In the genomic region with DNA sequence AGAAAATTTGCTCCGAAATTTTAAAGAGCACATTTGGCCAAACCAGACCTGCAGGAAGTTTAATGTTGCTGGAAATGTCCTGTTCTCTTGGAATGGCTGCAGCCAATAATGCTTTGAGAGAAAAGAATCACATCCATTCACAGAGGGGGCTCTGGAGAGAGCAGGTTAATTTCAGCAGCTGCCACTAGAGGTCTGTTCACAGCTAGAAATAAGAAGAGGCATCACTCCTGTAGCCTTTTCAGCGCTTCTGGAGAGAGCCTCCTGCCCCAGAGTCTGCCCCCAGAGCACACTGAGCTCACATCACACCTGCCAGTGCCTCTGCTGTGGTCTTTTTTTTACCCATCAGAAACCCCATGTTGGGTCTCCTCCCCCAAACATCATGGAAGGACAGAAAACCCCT, we compare ENCODE assay signal across 8 cellular contexts.
DNase-seq lines count a peak whose midpoint lies in the region; ATAC-seq and TF ChIP-seq lines count a peak whose summit lies in the region.

No MANE protein-coding gene starts in this region.

- H3K36me3 ChIP-seq in osteoblast (ENCODE audit: insufficient read depth, low read length) (no peaks in the 10 kb centered on the region), sigmoid colon (no peaks in the 10 kb centered on the region)
- no peaks in the 10 kb centered on the region for H3K36me3 ChIP-seq in naive thymus-derived CD4-positive, alpha-beta T cell (ENCODE audit: control insufficient read depth in 2 of 3, insufficient read depth in 3 of 3, low read length in 3 of 3)

- H3K27me3 Mint-ChIP-seq in naive thymus-derived CD4-positive, alpha-beta T cell: peaks cover 0 to 16% (median 13%) of the 10 kb centered on the region in 5 donors

- TF ChIP-seq POLR2A in sigmoid colon (IDR thresholded peaks at IDR 0.05): no peak

- POLR2A ChIA-PET in naive thymus-derived CD4-positive, alpha-beta T cell (lab: Charles Lee): no interaction called here

- no peaks in the 10 kb centered on the region for H4K20me1 ChIP-seq in osteoblast (ENCODE audit: insufficient read depth, low read length)

- H3K4me1 ChIP-seq in osteoblast (ENCODE audit: insufficient read depth, low read length) (no peaks in the 10 kb centered on the region), sigmoid colon (no peaks in the 10 kb centered on the region)
- no peaks in the 10 kb centered on the region for H3K4me1 ChIP-seq in naive thymus-derived CD4-positive, alpha-beta T cell (ENCODE audit: control insufficient read depth in 2 of 2, insufficient read depth in 2 of 2, low read length in 2 of 2)

- no peak overlapping the region for H3K27ac Mint-ChIP-seq in naive thymus-derived CD4-positive, alpha-beta T cell

- H3K79me2 ChIP-seq in osteoblast (ENCODE audit: insufficient read depth, low read length): no peaks in the 10 kb centered on the region

- H3K4me2 ChIP-seq in osteoblast (ENCODE audit: insufficient read depth, low read length): no peak overlapping the region

- no peak overlapping the region for H3K4me3 Mint-ChIP-seq in naive thymus-derived CD4-positive, alpha-beta T cell

- H3K4me1 Mint-ChIP-seq in naive thymus-derived CD4-positive, alpha-beta T cell: no peaks in the 10 kb centered on the region

- H3K9me3 ChIP-seq in osteoblast (ENCODE audit: low read depth, low read length) (no peaks in the 10 kb centered on the region), sigmoid colon (no peaks in the 10 kb centered on the region)
- no peaks in the 10 kb centered on the region for H3K9me3 ChIP-seq in naive thymus-derived CD4-positive, alpha-beta T cell (ENCODE audit: control insufficient read depth in 2 of 3, low read length in 3 of 3)

- intact Hi-C loops in dorsolateral prefrontal cortex (cut with DNase I) (no loop called here), sigmoid colon (cut with DNase I) (no loop called here)
- intact Hi-C loops in naive thymus-derived CD4-positive, alpha-beta T cell (cut with micrococcal nuclease): loop anchor here in 1 of 2 donors (1.0 kb wide), 1 partner anchor 183 kb away; no protein-coding TSS in a partner anchor

- H3K27me3 ChIP-seq in dorsolateral prefrontal cortex (peaks cover 0 to 5% (median 0%) of the 10 kb centered on the region in 45 donors), osteoblast (ENCODE audit: insufficient read depth, low read length) (peaks cover 13% of the 10 kb centered on the region), sigmoid colon (no peaks in the 10 kb centered on the region)
- no peaks in the 10 kb centered on the region for H3K27me3 ChIP-seq in naive thymus-derived CD4-positive, alpha-beta T cell (ENCODE audit: control insufficient read depth in 2 of 2, insufficient read depth in 2 of 2, low read length in 2 of 2)

- H2AFZ ChIP-seq in osteoblast (ENCODE audit: low read length): no peak overlapping the region

- TF ChIP-seq CTCF in dorsolateral prefrontal cortex (IDR thresholded peaks at IDR 0.05 in 54 of 56, conservative IDR thresholded peaks at IDR 0.05 in 2 of 56; ENCODE audit: low read depth in 1 of 56, partially characterized antibody in 56 of 56) (peak in 53 of 56 donors; percentile 24 to 68 (median 50)), osteoblast (IDR thresholded peaks at IDR 0.05; ENCODE audit: extremely low read depth, low read depth, low read length) (peak; percentile 61), sigmoid colon (IDR thresholded peaks at IDR 0.05) (peak in 2 of 4 experiments; percentile 15 to 20)

- CTCF ChIA-PET in naive thymus-derived CD4-positive, alpha-beta T cell (lab: Charles Lee): no interaction called here

- TF ChIP-seq EP300 in sigmoid colon (IDR thresholded peaks at IDR 0.05): no peak

- peaks cover 0 to 3% (median 0%) of the 10 kb centered on the region in 5 donors for H3K36me3 Mint-ChIP-seq in naive thymus-derived CD4-positive, alpha-beta T cell

- peak; percentile 70 for ATAC-seq in GM19452 (IDR thresholded peaks at IDR 0.05; ENCODE audit: unreplicated experiment)
- ATAC-seq in naive thymus-derived CD4-positive, alpha-beta T cell: no peak

- H3K27ac ChIP-seq in dorsolateral prefrontal cortex (no peak overlapping the region), osteoblast (ENCODE audit: low read depth, low read length) (no peak overlapping the region), sigmoid colon (no peak overlapping the region)
- no peak overlapping the region for H3K27ac ChIP-seq in naive thymus-derived CD4-positive, alpha-beta T cell (ENCODE audit: low read depth, low read length)

- DNase-seq in D341Med (ENCODE audit: low spot score) (peak; percentile 70), NCI-H1436 (lab: John Stamatoyannopoulos, UW) (peak; percentile 27), dorsolateral prefrontal cortex (peak in 1 of 10 donors; percentile 38), osteoblast (ENCODE audit: insufficient read length, low spot score, missing footprints) (no peak), NCI-H2107 treated with DMSO at 0.1 percent for 48 hours (lab: John Stamatoyannopoulos, UW; ENCODE audit: unreplicated experiment) (no peak), sigmoid colon (no peak)
- DNase-seq in naive thymus-derived CD4-positive, alpha-beta T cell: no peak

- peaks cover 0 to 1% (median 0%) of the 10 kb centered on the region in 11 donors for H3K9me3 Mint-ChIP-seq in naive thymus-derived CD4-positive, alpha-beta T cell

- WGBS in sigmoid colon, 2 donors: 36 to 42% methylated on average over 2 of the region's 2 CpGs

- H3K4me3 ChIP-seq in dorsolateral prefrontal cortex: no peak overlapping the region
- H3K4me3 ChIP-seq in osteoblast (ENCODE audit: insufficient read depth, low read length): no peak overlapping the region
- no peak overlapping the region for H3K4me3 ChIP-seq in naive thymus-derived CD4-positive, alpha-beta T cell (ENCODE audit: low read length)
- H3K4me3 ChIP-seq in sigmoid colon: no peak overlapping the region

Comparison
In these comparisons a context has a peak if more than half of its experiments do, and no peak if none do; other contexts are left out.
1. DNase-seq: peak in D341Med (single experiment) and NCI-H1436 (single experiment); none in osteoblast (single experiment), naive thymus-derived CD4-positive, alpha-beta T cell (0 of 9), NCI-H2107 treated with DMSO at 0.1 percent for 48 hours (single experiment) and sigmoid colon (single experiment).